In the genomic region with DNA sequence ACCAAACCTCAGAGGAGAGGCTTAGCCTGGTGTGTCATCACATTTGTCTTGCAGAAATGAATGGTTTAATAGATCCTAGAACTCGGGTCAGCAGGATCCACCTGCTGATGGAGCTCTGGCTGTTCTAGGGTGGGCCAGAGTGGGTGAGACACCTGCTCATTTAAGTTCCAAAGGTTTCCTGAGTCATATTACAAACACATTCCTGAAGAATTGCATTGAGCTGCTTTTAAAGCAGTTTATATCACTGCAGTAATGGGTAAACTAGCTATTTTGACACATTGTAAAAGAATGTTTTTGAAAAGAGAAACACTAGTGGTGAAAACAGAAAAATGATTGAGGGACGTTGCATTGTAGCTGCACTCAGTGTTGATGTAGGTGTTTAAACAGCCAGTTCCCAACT, we compare ENCODE assay signal across 14 cellular contexts.
DNase-seq lines count a peak whose midpoint lies in the region; ATAC-seq and TF ChIP-seq lines count a peak whose summit lies in the region.
"Had no signal": no experiment of that assay in that cellular context is flagged by ENCODE, and none has a peak within 500 bp of the region (broad histone marks: within the 10 kb centered on the region; RNA-seq: fewer than 3 reads in every experiment).

No MANE protein-coding gene starts in this region.

- H3K4me2 ChIP-seq in PC-3 (ENCODE audit: low read length) (peak overlapping the region; percentile 55), osteoblast (ENCODE audit: insufficient read depth, low read length) (peak overlapping the region; percentile 26)

- H3K79me2 ChIP-seq in PC-3 (ENCODE audit: low read length) (no peaks in the 10 kb centered on the region), osteoblast (ENCODE audit: insufficient read depth, low read length) (no peaks in the 10 kb centered on the region)

- H3F3A ChIP-seq in PC-3 (ENCODE audit: low read length, unreplicated experiment) = peaks cover 4% of the 10 kb centered on the region

- no peaks in the 10 kb centered on the region for H3K36me3 ChIP-seq in PC-3 (ENCODE audit: low read depth, low read length)
- no peaks in the 10 kb centered on the region for H3K36me3 ChIP-seq in osteoblast (ENCODE audit: insufficient read depth, low read length)
- H3K36me3 ChIP-seq: gastroesophageal sphincter, sigmoid colon had no signal

- H4K20me1 ChIP-seq in PC-3 (ENCODE audit: low read length) (no peaks in the 10 kb centered on the region), osteoblast (ENCODE audit: insufficient read depth, low read length) (no peaks in the 10 kb centered on the region)

- H3K9me3 ChIP-seq in PC-3 (ENCODE audit: low read length) (no peaks in the 10 kb centered on the region), osteoblast (ENCODE audit: low read depth, low read length) (no peaks in the 10 kb centered on the region)
- H3K9me3 ChIP-seq: gastroesophageal sphincter, sigmoid colon had no signal

- intact Hi-C loops in PC-3 (cut with micrococcal nuclease) (loop anchor here (5.0 to 10.0 kb wide), 2 partner anchors 176 to 532 kb away; a partner anchor contains a TSS), left ventricle myocardium superior (cut with micrococcal nuclease) (no loop called here)

- H2AFZ ChIP-seq in PC-3 (ENCODE audit: low read length) (no peak overlapping the region), osteoblast (ENCODE audit: low read length) (no peak overlapping the region)

- no peak overlapping the region for H3K4me3 ChIP-seq in PC-3 (ENCODE audit: low read length)
- no peak overlapping the region for H3K4me3 ChIP-seq in epithelial cell of proximal tubule (ENCODE audit: low read depth, low read length)
- H3K4me3 ChIP-seq in osteoblast (ENCODE audit: insufficient read depth, low read length) = no peak overlapping the region
- H3K4me3 ChIP-seq: gastroesophageal sphincter, sigmoid colon had no signal

- no peak overlapping the region for H3K9ac ChIP-seq in PC-3 (ENCODE audit: low read length)

- no peak for TF ChIP-seq CTCF in PC-3 (conservative IDR thresholded peaks at IDR 0.05; ENCODE audit: low read depth, low read length)
- TF ChIP-seq CTCF in epithelial cell of proximal tubule (conservative IDR thresholded peaks at IDR 0.05; ENCODE audit: low read depth, low read length) = no peak
- TF ChIP-seq CTCF in osteoblast (IDR thresholded peaks at IDR 0.05; ENCODE audit: extremely low read depth, low read depth, low read length) = no peak

- POLR2A ChIA-PET in PC-3 (lab: Charles Lee; ENCODE audit: unreplicated experiment) = interaction anchor here (0.5 to 0.7 kb wide), 6 partner anchors 10 to 935 kb away, joined by 3 to 37 read pairs (median 4); a partner anchor contains a TSS

- H3K4me1 ChIP-seq in PC-3 (ENCODE audit: insufficient read depth, low read length) (peaks cover 40% of the 10 kb centered on the region), osteoblast (ENCODE audit: insufficient read depth, low read length) (peaks cover 12% of the 10 kb centered on the region)
- H3K4me1 ChIP-seq: gastroesophageal sphincter had no signal

- H3K9me2 ChIP-seq in PC-3 (replicated peaks; ENCODE audit: low read length) = no peaks in the 10 kb centered on the region

- H3K27me3 ChIP-seq in PC-3 (ENCODE audit: low read length) = no peaks in the 10 kb centered on the region
- no peaks in the 10 kb centered on the region for H3K27me3 ChIP-seq in osteoblast (ENCODE audit: insufficient read depth, low read length)
- H3K27me3 ChIP-seq: gastroesophageal sphincter, sigmoid colon had no signal

- TF ChIP-seq POLR2A in GM18505 (IDR thresholded peaks at IDR 0.05; ENCODE audit: borderline replicate concordance, extremely low read depth, insufficient read depth, insufficient read length) = no peak

- CTCF ChIA-PET in PC-3 (lab: Charles Lee) = interaction anchor here (0.6 to 1.4 kb wide), 2 partner anchors 19 to 184 kb away, joined by 3 to 4 read pairs; no protein-coding TSS in a partner anchor

- H3K27ac ChIP-seq in PC-3 (ENCODE audit: low read length) (peak overlapping the region; percentile 53), osteoblast (ENCODE audit: low read depth, low read length) (no peak overlapping the region)
- H3K27ac ChIP-seq: gastroesophageal sphincter, sigmoid colon had no signal

- DNase-seq in Daoy (ENCODE audit: low read depth) = peak; percentile 43
- DNase-seq in PC-3 = peak; percentile 91
- peak; percentile 52 for DNase-seq in epithelial cell of proximal tubule (ENCODE audit: low read depth)
- peak; percentile 44 for DNase-seq in osteoblast (ENCODE audit: insufficient read length, low spot score, missing footprints)
- DNase-seq in left ventricle myocardium superior = no peak
- DNase-seq in KG1 (lab: John Stamatoyannopoulos, UW) = no peak
- no peak for DNase-seq in NCI-H187 (lab: John Stamatoyannopoulos, UW)
- DNase-seq: activated T-cell treated with anti-CD3 and anti-CD28 coated beads for 4 hours; left colon; natural killer cell; NK-92 treated with Interleukin-12 subunit alpha and Interleukin-12 subunit beta, amount 100 ng/mL, for 24 hours; sigmoid colon had no signal

- BruUV-seq in PC-3 (replicated peaks; lab: Mats Ljungman, UMichigan) = no TSS peak

- peak; percentile 93 for ATAC-seq in PC-3
- no peak for ATAC-seq in left ventricle myocardium superior
- ATAC-seq in GM18505 (IDR thresholded peaks at IDR 0.05; ENCODE audit: unreplicated experiment) = no peak
- ATAC-seq: gastroesophageal sphincter, left colon, natural killer cell had no signal

Comparison
In these comparisons a context has a peak if more than half of its experiments do, and no peak if none do; other contexts are left out.
1. DNase-seq: peak in Daoy (single experiment), PC-3 (single experiment), epithelial cell of proximal tubule (single experiment) and osteoblast (single experiment); none in left ventricle myocardium superior (single experiment), KG1 (single experiment) and NCI-H187 (0 of 2).